ENCODE assay signal across 18 cellular contexts in the genomic region with DNA sequence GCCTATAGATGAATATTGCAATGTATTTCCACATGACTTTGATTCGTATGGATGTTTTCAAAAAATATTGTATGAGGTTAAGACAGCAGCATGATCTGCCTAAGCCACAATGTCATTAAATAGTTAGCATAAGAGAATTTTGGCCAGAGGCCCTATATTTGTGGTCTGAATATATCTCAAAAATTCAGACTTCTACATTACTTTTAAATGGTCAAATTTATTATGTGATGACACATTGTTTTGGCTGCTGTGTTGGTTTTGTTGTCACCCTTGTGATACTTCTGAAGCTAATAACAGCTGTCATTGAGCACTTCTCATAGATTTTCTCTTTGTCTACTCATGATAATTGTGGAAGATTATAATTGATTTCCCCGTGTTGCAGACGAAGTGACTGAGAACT.
DNase-seq lines count a peak whose midpoint lies in the region; ATAC-seq and TF ChIP-seq lines count a peak whose summit lies in the region.
"Had no signal": no experiment of that assay in that cellular context is flagged by ENCODE, and none has a peak within 500 bp of the region (broad histone marks: within the 10 kb centered on the region; RNA-seq: fewer than 3 reads in every experiment).

No MANE protein-coding gene starts in this region.

- peaks cover 45% of the 10 kb centered on the region for H3K4me1 Mint-ChIP-seq in progenitor cell of endocrine pancreas (ENCODE audit: low read depth)

- ATAC-seq in GM18873 (IDR thresholded peaks at IDR 0.05; ENCODE audit: low FRiP score, unreplicated experiment) (no peak), psoas muscle (no peak)
- ATAC-seq: left ventricle myocardium superior had no signal

- H3K27ac Mint-ChIP-seq in progenitor cell of endocrine pancreas: peak overlapping the region; percentile 65
- H3K27ac Mint-ChIP-seq: activated T-helper 2 cell treated with anti-CD3 and anti-CD28 coated beads, Interferon-gamma antibody, Interleukin-2, Interleukin-4, amounts not matched to agents 10 μg/mL and 5 μg/mL and 100 μg/mL, durations not matched to agents 14 hours and 24 hours and 36 hours; naive B cell had no signal

- TF ChIP-seq CTCF in progenitor cell of endocrine pancreas (IDR thresholded peaks at IDR 0.05; ENCODE audit: unreplicated experiment): no peak
- TF ChIP-seq CTCF in psoas muscle (IDR thresholded peaks at IDR 0.05): no peak

- WGBS in psoas muscle, 3 donors: 47 to 62% (median 60%) methylated on average over 3 of the region's 3 CpGs

- no peaks in the 10 kb centered on the region for H3K27me3 ChIP-seq in psoas muscle (ENCODE audit: insufficient read depth in 3 of 3, low read length in 2 of 3)
- H3K27me3 ChIP-seq: BLaER1, dorsolateral prefrontal cortex, esophagus squamous epithelium, stomach had no signal

- H3K4me1 ChIP-seq in psoas muscle: no peaks in the 10 kb centered on the region
- H3K4me1 ChIP-seq: prostate gland had no signal

- H3K36me3 Mint-ChIP-seq in progenitor cell of endocrine pancreas (ENCODE audit: insufficient read depth): no peaks in the 10 kb centered on the region
- H3K36me3 Mint-ChIP-seq: naive B cell had no signal

- intact Hi-C loops in psoas muscle (cut with DNase I): no loop called here

- no peaks in the 10 kb centered on the region for H3K9me3 ChIP-seq in psoas muscle
- H3K9me3 ChIP-seq: BLaER1, esophagus squamous epithelium, prostate gland, stomach had no signal

- H3K9me3 Mint-ChIP-seq in progenitor cell of endocrine pancreas (ENCODE audit: low read depth): no peaks in the 10 kb centered on the region
- H3K9me3 Mint-ChIP-seq: activated T-helper 2 cell treated with anti-CD3 and anti-CD28 coated beads, Interferon-gamma antibody, Interleukin-2, Interleukin-4, amounts not matched to agents 10 μg/mL and 5 μg/mL and 100 μg/mL, durations not matched to agents 14 hours and 24 hours and 36 hours; naive B cell had no signal

- no peaks in the 10 kb centered on the region for H3K36me3 ChIP-seq in psoas muscle (ENCODE audit: insufficient read depth in 1 of 2, low read depth in 1 of 2)
- H3K36me3 ChIP-seq: BLaER1, esophagus squamous epithelium, prostate gland, stomach had no signal

- H3K27me3 Mint-ChIP-seq in progenitor cell of endocrine pancreas: no peaks in the 10 kb centered on the region

- H3K27ac ChIP-seq in psoas muscle: no peak overlapping the region
- H3K27ac ChIP-seq: BLaER1, prostate gland had no signal

- DNase-seq in EH (ENCODE audit: low read depth) (peak; percentile 72), NCI-H1417 treated with DMSO at 0.1 percent for 48 hours (lab: John Stamatoyannopoulos, UW) (peak; percentile 38), epidermal melanocyte (ENCODE audit: insufficient read length, low spot score) (peak; percentile 24), progenitor cell of endocrine pancreas (ENCODE audit: low spot score, unreplicated experiment) (no peak), RPMI8226 (no peak), psoas muscle (no peak)
- no peak for DNase-seq in activated CD8-positive, alpha-beta memory T cell treated with anti-CD3 and anti-CD28 coated beads, Interleukin-2, amount 50 U/mL, for 48 hours
- DNase-seq: dorsolateral prefrontal cortex, esophagus squamous epithelium, left ventricle myocardium superior, naive B cell, NCI-H1694 treated with DMSO at 0.1 percent for 48 hours, PC-9, stomach had no signal

- H3K4me3 ChIP-seq in psoas muscle: no peak overlapping the region
- H3K4me3 ChIP-seq: BLaER1, dorsolateral prefrontal cortex, esophagus squamous epithelium, PC-9, prostate gland, stomach had no signal

- H3K4me3 Mint-ChIP-seq in progenitor cell of endocrine pancreas (ENCODE audit: low read depth): no peak overlapping the region
- H3K4me3 Mint-ChIP-seq: naive B cell had no signal

Comparison
In these comparisons a context has a peak if more than half of its experiments do, and no peak if none do; other contexts are left out.
1. DNase-seq: peak in EH (single experiment), NCI-H1417 treated with DMSO at 0.1 percent for 48 hours (single experiment) and epidermal melanocyte (single experiment); none in progenitor cell of endocrine pancreas (single experiment), activated CD8-positive, alpha-beta memory T cell treated with anti-CD3 and anti-CD28 coated beads, Interleukin-2, amount 50 U/mL, for 48 hours (single experiment), RPMI8226 (single experiment) and psoas muscle (0 of 2).